In the genomic region with DNA sequence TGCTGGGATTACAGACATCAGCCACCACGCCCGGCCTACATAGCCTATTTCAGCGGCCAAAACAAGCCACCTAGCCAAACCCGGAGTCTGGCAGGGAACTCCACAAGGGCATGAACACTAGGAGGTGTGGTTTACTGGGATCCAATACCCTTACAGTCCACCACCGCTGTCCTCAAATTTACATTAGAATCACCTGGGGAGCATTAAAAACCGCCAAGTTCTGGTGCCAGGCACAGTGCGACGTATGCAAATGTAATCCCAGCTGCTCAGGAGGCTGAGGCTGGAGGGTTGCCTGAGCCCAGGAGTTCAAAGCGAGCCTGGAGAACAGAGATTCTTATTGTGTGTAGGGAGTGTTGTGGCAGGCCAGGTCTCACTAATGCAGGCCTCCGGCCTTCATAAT, we compare ENCODE assay signal across 18 cellular contexts. TPM values are rescaled to one million over a fixed set of nuclear protein-coding genes. Genes with fewer than 3 reads are reported as not detected.
DNase-seq lines count a peak whose midpoint lies in the region; ATAC-seq and TF ChIP-seq lines count a peak whose summit lies in the region.
"Had no signal": no experiment of that assay in that cellular context is flagged by ENCODE, and none has a peak within 500 bp of the region (broad histone marks: within the 10 kb centered on the region; RNA-seq: fewer than 3 reads in every experiment).

No MANE protein-coding gene starts in this region.

- ATAC-seq in WTC11: peak; percentile 68
- ATAC-seq: A549 had no signal

- H2AFZ ChIP-seq in OCI-LY7 (ENCODE audit: low read length): no peak overlapping the region

- peaks cover 13% of the 10 kb centered on the region for H3K4me1 Mint-ChIP-seq in WTC11

- TF ChIP-seq CTCF in HEK293 (tag by site-specific recombination; IDR thresholded peaks at IDR 0.05) (no peak), WTC11 (IDR thresholded peaks at IDR 0.05) (no peak), OCI-LY7 (conservative IDR thresholded peaks at IDR 0.05; ENCODE audit: low read length) (no peak)

- H3K27ac ChIP-seq in HEK293 (ENCODE audit: extremely low read depth, low read depth, low read length): no peak overlapping the region
- no peak overlapping the region for H3K27ac ChIP-seq in OCI-LY7 (ENCODE audit: low read depth, low read length, poor library complexity, severe bottlenecking)
- H3K27ac ChIP-seq: A549; BLaER1 treated with 17β-estradiol and CSF1 and Interleukin-3, amounts not matched to agents 10 nM and 100 nM had no signal

- H3K4me2 ChIP-seq in OCI-LY7 (ENCODE audit: low read length): no peak overlapping the region
- H3K4me2 ChIP-seq: A549; BLaER1 treated with 17β-estradiol and CSF1 and Interleukin-3, amounts not matched to agents 10 nM and 100 nM had no signal

- H3K9me3 Mint-ChIP-seq in WTC11: no peaks in the 10 kb centered on the region

- peaks cover 25% of the 10 kb centered on the region for H3K36me3 Mint-ChIP-seq in WTC11

- H3K9me3 ChIP-seq in HEK293 (ENCODE audit: control insufficient read depth, insufficient read depth, low read depth, low read length) (no peaks in the 10 kb centered on the region), OCI-LY7 (ENCODE audit: low read length) (no peaks in the 10 kb centered on the region)
- H3K9me3 ChIP-seq: A549; BLaER1 treated with 17β-estradiol and CSF1 and Interleukin-3, amounts not matched to agents 10 nM and 100 nM had no signal

- intact Hi-C loops in OCI-LY7 (cut with micrococcal nuclease; ENCODE audit: unreplicated experiment): no loop called here

- BruUV-seq in OCI-LY7 (replicated peaks; lab: Mats Ljungman, UMichigan): no TSS peak

- CTCF ChIA-PET in HEK293 (lab: Yijun Ruan, JAX) (interaction anchor here (0.7 to 1.0 kb wide), 2 partner anchors 7 to 193 kb away, joined by 3 to 6 read pairs; no protein-coding TSS in a partner anchor), WTC11 (lab: Charles Lee) (interaction anchor here (1.0 to 2.4 kb wide), 4 partner anchors 8 to 190 kb away, joined by 5 to 16 read pairs (median 7); a partner anchor contains a TSS), OCI-LY7 (lab: Charles Lee; ENCODE audit: unreplicated experiment) (no interaction called here)

- H3K4me3 Mint-ChIP-seq in WTC11: no peak overlapping the region

- H3K79me2 ChIP-seq in OCI-LY7 (ENCODE audit: insufficient read depth, low read depth, low read length): peaks cover 6% of the 10 kb centered on the region

- H3K9me2 ChIP-seq in OCI-LY7 (ENCODE audit: insufficient read depth, low read length): no peaks in the 10 kb centered on the region

- POLR2A ChIA-PET in HEK293 (lab: Yijun Ruan, JAX) (interaction anchor here (1.3 kb wide), 1 partner anchor 8 kb away, joined by 5 read pairs; no protein-coding TSS in a partner anchor), WTC11 (lab: Charles Lee) (no interaction called here), OCI-LY7 (lab: Charles Lee) (interaction anchor here (0.7 kb wide), 1 partner anchor 103 kb away, joined by 3 read pairs; no protein-coding TSS in a partner anchor)

- DNase-seq in D341Med (ENCODE audit: low spot score) (peak; percentile 8), WTC11 (ENCODE audit: low spot score) (peak; percentile 41), islet precursor cell (peak; percentile 86), RKO (ENCODE audit: low spot score) (no peak), NCI-H2196 treated with DMSO at 0.1 percent for 48 hours (lab: John Stamatoyannopoulos, UW; ENCODE audit: unreplicated experiment) (no peak), OCI-LY7 (ENCODE audit: low spot score) (no peak), hepatic stellate cell (ENCODE audit: low spot score) (no peak)
- DNase-seq: KBM-7, NCI-H1048, NCI-H1436 treated with DMSO at 0.1 percent for 48 hours, NCI-H2029 treated with DMSO at 0.1 percent for 48 hours, NCI-H345, NCI-H69, SW 1271 had no signal

- H3K4me1 ChIP-seq in HEK293 (ENCODE audit: control insufficient read depth, insufficient read depth, low read length) (no peaks in the 10 kb centered on the region; the same call in 1 of the 2 replicates), OCI-LY7 (ENCODE audit: insufficient read depth, low read length, poor library complexity, severe bottlenecking) (peaks cover 15% of the 10 kb centered on the region)

- H3K4me3 ChIP-seq in HEK293 (ENCODE audit: low read depth, low read length): no peak overlapping the region
- no peak overlapping the region for H3K4me3 ChIP-seq in OCI-LY7 (ENCODE audit: low read depth, low read length, poor library complexity, severe bottlenecking)
- H3K4me3 ChIP-seq: A549; BLaER1 treated with 17β-estradiol and CSF1 and Interleukin-3, amounts not matched to agents 10 nM and 100 nM had no signal

- no peaks in the 10 kb centered on the region; the same call in 1 of the 2 replicates for H3K27me3 Mint-ChIP-seq in WTC11 (ENCODE audit: low read depth)

- 0 out of 2 replicates have a peak, but pooled peaks cover 2% of the 10 kb centered on the region for H4K20me1 ChIP-seq in OCI-LY7 (ENCODE audit: insufficient read depth, low read length)

- peak overlapping the region; percentile 78; the same call in 1 of the 2 replicates for H3K27ac Mint-ChIP-seq in WTC11

- H3K36me3 ChIP-seq in HEK293 (ENCODE audit: control insufficient read depth in 2 of 2, insufficient read depth in 1 of 2, low read length in 2 of 2): peaks cover 19 to 47% of the 10 kb centered on the region in 2 experiments
- H3K36me3 ChIP-seq in OCI-LY7 (ENCODE audit: insufficient read depth, low read length): peaks cover 35% of the 10 kb centered on the region

TF ChIP-seq in HEK293, 187 proteins besides CTCF, POLR2A, EP300 and RAD21:
- TF ChIP-seq ZBTB17 (tag by site-specific recombination; IDR thresholded peaks at IDR 0.05) (peak; percentile 35; the same call in 1 of the 2 replicates), ZNF747 (tag by site-specific recombination; IDR thresholded peaks at IDR 0.05) (no peak)

TF ChIP-seq in WTC11, 78 proteins besides CTCF, POLR2A, EP300 and RAD21:
- no peak for TF ChIP-seq ZNF232 (CRISPR knock-in tag; IDR thresholded peaks at IDR 0.05)
- TF ChIP-seq ZNF671 (CRISPR knock-in tag; IDR thresholded peaks at IDR 0.05): no peak
- no peak for TF ChIP-seq NR3C1 (CRISPR knock-in tag; conservative IDR thresholded peaks at IDR 0.05; ENCODE audit: low read depth)
- no peak for TF ChIP-seq IRF2 (CRISPR knock-in tag; IDR thresholded peaks at IDR 0.05; ENCODE audit: borderline replicate concordance, low read depth)

RNA-seq across cellular contexts. Expression of a gene that starts 4.2 kb away (rescaled TPM):
- total RNA-seq in WTC11 (2021) (27.7 to 34.5 TPM (median 30.5 TPM) in 3 replicates), OCI-LY7 (2022) (94.6 and 104 TPM in 2 replicates)
- 68.4 and 92.9 TPM in 2 replicates for total RNA-seq in OCI-LY7 (2014; rRNA removed; shearing (Covaris generic))

RNA-seq across cellular contexts. Expression of a gene that starts 8.3 kb away (rescaled TPM):
- total RNA-seq in WTC11 (2021) (59.5 to 62.6 TPM (median 62.2 TPM) in 3 replicates), OCI-LY7 (2022) (64.5 and 65.7 TPM in 2 replicates)
- total RNA-seq in OCI-LY7 (2014; rRNA removed; shearing (Covaris generic)): 71.0 and 104 TPM in 2 replicates

RNA-seq across cellular contexts. Expression of a gene that starts 20.1 kb away (rescaled TPM):
- total RNA-seq in WTC11 (2021): not detected in 3 replicates
- total RNA-seq in OCI-LY7 (2014; rRNA removed; shearing (Covaris generic)): 5.4 TPM in 1 of 2 replicates, not detected in the other
- not detected in 2 replicates for total RNA-seq in OCI-LY7 (2022)
- total RNA-seq: SK-MEL-5 had no signal

RNA-seq across cellular contexts. Expression of a gene that starts 50.0 kb away (rescaled TPM):
- total RNA-seq in WTC11 (2021) (1.6 to 3.2 TPM (median 3.0 TPM) in 3 replicates), OCI-LY7 (2022) (70.4 and 79.0 TPM in 2 replicates)
- 52.4 and 57.6 TPM in 2 replicates for total RNA-seq in OCI-LY7 (2014; rRNA removed; shearing (Covaris generic))
- total RNA-seq: SK-MEL-5 had no signal

Comparison
In these comparisons a context has a peak if more than half of its experiments do, and no peak if none do; other contexts are left out.
1. DNase-seq: peak in D341Med (single experiment), WTC11 (single experiment) and islet precursor cell (single experiment); none in RKO (single experiment), NCI-H2196 treated with DMSO at 0.1 percent for 48 hours (single experiment), OCI-LY7 (single experiment) and hepatic stellate cell (single experiment).